18 cellular contexts compared by ENCODE assay signal in genomic region chr1:220914283-220915116, GRCh38. TPM values are rescaled to one million over a fixed set of nuclear protein-coding genes. Genes with fewer than 3 reads are reported as not detected.
A peak's percentile ranks its signal among the peaks of the same experiment; 100 is the strongest.
DNase-seq lines count a peak whose midpoint lies in the region; ATAC-seq and TF ChIP-seq lines count a peak whose summit lies in the region.
"Had no signal": no experiment of that assay in that cellular context is flagged by ENCODE, and none has a peak within 500 bp of the region (broad histone marks: within the 10 kb centered on the region; RNA-seq: fewer than 3 reads in every experiment).

No MANE protein-coding gene starts in this region.

- TF ChIP-seq CTCF in upper lobe of right lung (IDR thresholded peaks at IDR 0.05) = no peak

- no peak overlapping the region for H3K4me3 ChIP-seq in upper lobe of right lung
- H3K4me3 ChIP-seq: heart right ventricle, prostate gland, testis had no signal

- peak; percentile 15 for ATAC-seq in left ventricle myocardium superior
- ATAC-seq in Right ventricle myocardium inferior = no peak
- ATAC-seq in upper lobe of right lung = peak; percentile 73
- ATAC-seq in left colon = no peak
- no peak for ATAC-seq in GM18873 (IDR thresholded peaks at IDR 0.05; ENCODE audit: low FRiP score, unreplicated experiment)
- ATAC-seq: esophagus mucosa had no signal

- intact Hi-C loops in left ventricle myocardium superior (cut with micrococcal nuclease) = no loop called here
- intact Hi-C loops in Right ventricle myocardium inferior (cut with DNase I) = no loop called here
- intact Hi-C loops in upper lobe of right lung (cut with DNase I) = no loop called here
- intact Hi-C loops in left colon (cut with DNase I, micrococcal nuclease) = no loop called here

- no peaks in the 10 kb centered on the region for H3K36me3 ChIP-seq in upper lobe of right lung
- H3K36me3 ChIP-seq: heart right ventricle, prostate gland had no signal

- DNase-seq in left ventricle myocardium superior (no peak), Right ventricle myocardium inferior (ENCODE audit: missing footprints) (no peak), RPMI7951 (ENCODE audit: low read depth) (peak; percentile 50), globus pallidus (ENCODE audit: low spot score) (peak; percentile 3), upper lobe of right lung (no peak), left colon (no peak), dedifferentiated amniotic fluid mesenchymal stem cell (ENCODE audit: extremely low spot score) (no peak)
- DNase-seq: activated CD8-positive, alpha-beta memory T cell treated with anti-CD3 and anti-CD28 coated beads for 24 hours; activated effector memory CD4-positive, alpha-beta T cell treated with Interleukin-2 at 50 U/mL for 16 hours; cortex of kidney; heart right ventricle; NCI-H774; SHP77 treated with DMSO at 0.1 percent for 48 hours; testis had no signal

- H3K27me3 ChIP-seq in upper lobe of right lung = no peaks in the 10 kb centered on the region
- H3K27me3 ChIP-seq: testis had no signal

- no peaks in the 10 kb centered on the region for H3K9me3 ChIP-seq in upper lobe of right lung
- H3K9me3 ChIP-seq: heart right ventricle, prostate gland, testis had no signal

- no peaks in the 10 kb centered on the region for H3K4me1 ChIP-seq in upper lobe of right lung
- H3K4me1 ChIP-seq: prostate gland, testis had no signal

- H3K27ac ChIP-seq in upper lobe of right lung = no peak overlapping the region
- H3K27ac ChIP-seq: heart right ventricle, prostate gland, testis, VCaP had no signal

RNA-seq across cellular contexts. Expression of gene HLX, which starts 35.3 kb away (rescaled TPM):
- total RNA-seq in left ventricle myocardium superior (4.0 TPM), Right ventricle myocardium inferior (5.0 TPM), upper lobe of right lung (14.9 TPM), left colon (10 to 100 TPM in 1 of 2 donors, 1 to 10 TPM in 1; 3.1 to 12.3 TPM)
- total RNA-seq in RPMI7951 (2014; rRNA removed; shearing (Covaris generic)) = 5.2 TPM in 2 replicates

Comparison
In these comparisons a context has a peak if more than half of its experiments do, and no peak if none do; other contexts are left out.
1. ATAC-seq: peak in left ventricle myocardium superior (single experiment) and upper lobe of right lung (single experiment); none in Right ventricle myocardium inferior (single experiment), left colon (single experiment) and GM18873 (single experiment).
2. DNase-seq: peak in RPMI7951 (single experiment) and globus pallidus (single experiment); none in left ventricle myocardium superior (single experiment), Right ventricle myocardium inferior (single experiment), upper lobe of right lung (single experiment), left colon (0 of 2) and dedifferentiated amniotic fluid mesenchymal stem cell (single experiment).